In the genomic region with DNA sequence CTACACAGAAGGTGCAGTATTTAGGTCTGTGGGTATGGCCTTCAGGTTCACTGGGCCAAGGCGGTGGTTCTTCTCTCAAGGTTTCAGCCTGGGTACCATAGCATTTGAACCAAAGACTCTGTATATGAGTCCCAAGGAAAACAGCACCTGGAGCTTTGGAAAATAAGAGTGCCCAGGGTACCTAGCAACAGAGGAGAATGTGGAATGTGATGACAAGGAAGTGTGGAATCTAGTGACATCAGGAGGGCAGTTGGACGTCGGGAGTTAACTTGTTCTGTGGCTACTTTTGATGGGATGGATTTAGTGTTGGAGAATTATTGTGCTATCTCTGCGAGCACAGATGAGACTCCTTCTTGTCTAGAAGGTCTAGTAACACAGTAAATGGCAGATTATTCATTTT, we compare ENCODE assay signal across 20 cellular contexts.
DNase-seq lines count a peak whose midpoint lies in the region; ATAC-seq and TF ChIP-seq lines count a peak whose summit lies in the region.
"Had no signal": no experiment of that assay in that cellular context is flagged by ENCODE, and none has a peak within 500 bp of the region (broad histone marks: within the 10 kb centered on the region; RNA-seq: fewer than 3 reads in every experiment).

No MANE protein-coding gene starts in this region.

- H3K27me3 ChIP-seq in neuronal stem cell (ENCODE audit: control insufficient read depth in 3 of 3, insufficient read depth in 3 of 3, low read depth in 1 of 3, low read length in 3 of 3): no peaks in the 10 kb centered on the region
- H3K27me3 ChIP-seq: BLaER1 had no signal

- H3K18ac ChIP-seq in neuronal stem cell (ENCODE audit: low read length): no peak overlapping the region

- no peak overlapping the region for H2BK5ac ChIP-seq in neuronal stem cell (ENCODE audit: low read length)

- no peaks in the 10 kb centered on the region for H3K9me3 ChIP-seq in neuronal stem cell (replicated peaks in 1 of 2; ENCODE audit: control insufficient read depth in 2 of 2, insufficient read depth in 1 of 2, low read depth in 1 of 2, low read length in 2 of 2)
- H3K9me3 ChIP-seq: BLaER1, HAP-1 had no signal

- peak overlapping the region; percentile 20 for H2AFZ ChIP-seq in neuronal stem cell (ENCODE audit: low read length)

- DNase-seq in HT1080 (ENCODE audit: low read depth): peak; percentile 51
- DNase-seq in WTC11 (ENCODE audit: low spot score): no peak
- peak; percentile 43 for DNase-seq in glomerular visceral epithelial cell (ENCODE audit: extremely low spot score)
- peak; percentile 1 for DNase-seq in neuronal stem cell (ENCODE audit: low spot score)
- no peak for DNase-seq in left ventricle myocardium superior
- DNase-seq in activated naive CD4-positive, alpha-beta T cell treated with anti-CD3 and anti-CD28 coated beads for 36 hours: no peak
- DNase-seq: activated CD8-positive, alpha-beta T cell treated with anti-CD3 and anti-CD28 coated beads for 36 hours; activated naive CD8-positive, alpha-beta T cell treated with anti-CD3 and anti-CD28 coated beads, Interleukin-2, amount 10 ng/mL, durations not matched to agents 7 days and 5 days; caudate nucleus; Karpas-422; NCI-H1436; T-cell; WERI-Rb-1 had no signal

- H2BK120ac ChIP-seq in neuronal stem cell (ENCODE audit: low read depth, low read length): no peak overlapping the region

- no peak overlapping the region for H3K23ac ChIP-seq in neuronal stem cell (ENCODE audit: low read depth, low read length, poor library complexity)

- no peak overlapping the region for H3K9ac ChIP-seq in neuronal stem cell (ENCODE audit: low read depth, low read length, poor library complexity)
- H3K9ac ChIP-seq: BLaER1 had no signal

- intact Hi-C loops in left ventricle myocardium superior (cut with micrococcal nuclease): no loop called here
- intact Hi-C loops in activated naive CD4-positive, alpha-beta T cell treated with anti-CD3 and anti-CD28 coated beads for 36 hours (cut with micrococcal nuclease): no loop called here

- TF ChIP-seq CTCF in WTC11 (IDR thresholded peaks at IDR 0.05): no peak

- no peaks in the 10 kb centered on the region for H3K79me1 ChIP-seq in neuronal stem cell (ENCODE audit: low read depth, low read length)

- no peak overlapping the region for H2AK5ac ChIP-seq in neuronal stem cell (ENCODE audit: low read depth, low read length)

- no peaks in the 10 kb centered on the region for H3K36me3 ChIP-seq in neuronal stem cell (replicated peaks in 1 of 2; ENCODE audit: control insufficient read depth in 2 of 2, insufficient read depth in 2 of 2, low read length in 2 of 2)
- H3K36me3 ChIP-seq: BLaER1, HAP-1, WERI-Rb-1 had no signal

- H3K4me3 ChIP-seq in neuronal stem cell (ENCODE audit: low read length in 2 of 2): no peak overlapping the region
- H3K4me3 ChIP-seq: BLaER1, HAP-1 had no signal

- H3K9me3 Mint-ChIP-seq in WTC11: no peaks in the 10 kb centered on the region
- peaks cover 6% of the 10 kb centered on the region for H3K9me3 Mint-ChIP-seq in activated naive CD4-positive, alpha-beta T cell treated with anti-CD3 and anti-CD28 coated beads for 36 hours

- no peaks in the 10 kb centered on the region for H3K36me3 Mint-ChIP-seq in WTC11
- no peaks in the 10 kb centered on the region for H3K36me3 Mint-ChIP-seq in activated naive CD4-positive, alpha-beta T cell treated with anti-CD3 and anti-CD28 coated beads for 36 hours (ENCODE audit: low read depth)
- H3K36me3 Mint-ChIP-seq: activated naive CD8-positive, alpha-beta T cell treated with anti-CD3 and anti-CD28 coated beads, Interleukin-2, amount 10 ng/mL, durations not matched to agents 7 days and 5 days; T-cell had no signal

- H3K4me2 ChIP-seq in neuronal stem cell (ENCODE audit: insufficient read depth, low read length, poor library complexity, severe bottlenecking): no peak overlapping the region
- H3K4me2 ChIP-seq: BLaER1 had no signal

- H3K4me3 Mint-ChIP-seq in WTC11: no peak overlapping the region
- H3K4me3 Mint-ChIP-seq in activated naive CD4-positive, alpha-beta T cell treated with anti-CD3 and anti-CD28 coated beads for 36 hours: no peak overlapping the region
- H3K4me3 Mint-ChIP-seq: activated CD8-positive, alpha-beta T cell treated with anti-CD3 and anti-CD28 coated beads for 36 hours; activated naive CD8-positive, alpha-beta T cell treated with anti-CD3 and anti-CD28 coated beads, Interleukin-2, amount 10 ng/mL, durations not matched to agents 7 days and 5 days; natural killer cell treated with Interleukin-12 subunit alpha and Interleukin-12 subunit beta and Interleukin-15 and Interleukin-18, amount 100 ng/mL, for 72 hours; T-cell had no signal

- CTCF ChIA-PET in WTC11 (lab: Charles Lee): no interaction called here
- CTCF ChIA-PET in activated naive CD4-positive, alpha-beta T cell treated with anti-CD3 and anti-CD28 coated beads for 36 hours (lab: Charles Lee): no interaction called here

- H2BK12ac ChIP-seq in neuronal stem cell (ENCODE audit: low read length): no peak overlapping the region

- no peaks in the 10 kb centered on the region for H3K27me3 Mint-ChIP-seq in WTC11 (ENCODE audit: low read depth)
- no peaks in the 10 kb centered on the region for H3K27me3 Mint-ChIP-seq in activated naive CD4-positive, alpha-beta T cell treated with anti-CD3 and anti-CD28 coated beads for 36 hours (ENCODE audit: low read depth)
- H3K27me3 Mint-ChIP-seq: activated CD8-positive, alpha-beta T cell treated with anti-CD3 and anti-CD28 coated beads for 36 hours; activated naive CD8-positive, alpha-beta T cell treated with anti-CD3 and anti-CD28 coated beads, Interleukin-2, amount 10 ng/mL, durations not matched to agents 7 days and 5 days; natural killer cell treated with Interleukin-12 subunit alpha and Interleukin-12 subunit beta and Interleukin-15 and Interleukin-18, amount 100 ng/mL, for 72 hours; progenitor cell of endocrine pancreas; T-cell had no signal

- no peak overlapping the region for H3K27ac Mint-ChIP-seq in WTC11
- no peak overlapping the region for H3K27ac Mint-ChIP-seq in activated naive CD4-positive, alpha-beta T cell treated with anti-CD3 and anti-CD28 coated beads for 36 hours
- H3K27ac Mint-ChIP-seq: activated CD8-positive, alpha-beta T cell treated with anti-CD3 and anti-CD28 coated beads for 36 hours; activated naive CD8-positive, alpha-beta T cell treated with anti-CD3 and anti-CD28 coated beads, Interleukin-2, amount 10 ng/mL, durations not matched to agents 7 days and 5 days; natural killer cell treated with Interleukin-12 subunit alpha and Interleukin-12 subunit beta and Interleukin-15 and Interleukin-18, amount 100 ng/mL, for 72 hours; progenitor cell of endocrine pancreas; T-cell had no signal

- H3K4ac ChIP-seq in neuronal stem cell (ENCODE audit: low read length): no peak overlapping the region

- no peak overlapping the region for H4K91ac ChIP-seq in neuronal stem cell (ENCODE audit: low read depth, low read length, poor library complexity)

- ATAC-seq in WTC11: peak; percentile 75
- ATAC-seq in GM19351 (IDR thresholded peaks at IDR 0.05; ENCODE audit: unreplicated experiment): no peak
- ATAC-seq in HG02938 (IDR thresholded peaks at IDR 0.05; ENCODE audit: unreplicated experiment): no peak
- no peak for ATAC-seq in left ventricle myocardium superior
- ATAC-seq: activated CD8-positive, alpha-beta T cell treated with anti-CD3 and anti-CD28 coated beads for 36 hours; natural killer cell treated with Interleukin-12 subunit alpha and Interleukin-12 subunit beta and Interleukin-15 and Interleukin-18, amount 100 ng/mL, for 72 hours; T-cell had no signal

- H3K27ac ChIP-seq in neuronal stem cell (replicated peaks; ENCODE audit: low read length): no peak overlapping the region
- H3K27ac ChIP-seq: BLaER1, RWPE1, WERI-Rb-1 had no signal

- no peak overlapping the region for H3K14ac ChIP-seq in neuronal stem cell (ENCODE audit: low read length)

- H2BK15ac ChIP-seq in neuronal stem cell (ENCODE audit: low read length): no peak overlapping the region

- POLR2A ChIA-PET in WTC11 (lab: Charles Lee): no interaction called here

- H4K8ac ChIP-seq in neuronal stem cell (ENCODE audit: low read depth, low read length): no peak overlapping the region

- WGBS in neuronal stem cell (ENCODE audit: extremely low coverage in 2 of 2, insufficient read length in 2 of 2, insufficient replicate concordance in 1 of 2), 2 donors: no CpG with 5 or more reads among the region's 4 CpGs

- H3K4me1 Mint-ChIP-seq in WTC11: no peaks in the 10 kb centered on the region
- H3K4me1 Mint-ChIP-seq in activated naive CD4-positive, alpha-beta T cell treated with anti-CD3 and anti-CD28 coated beads for 36 hours (ENCODE audit: low read depth): no peaks in the 10 kb centered on the region
- H3K4me1 Mint-ChIP-seq: activated naive CD8-positive, alpha-beta T cell treated with anti-CD3 and anti-CD28 coated beads, Interleukin-2, amount 10 ng/mL, durations not matched to agents 7 days and 5 days; T-cell had no signal

- peaks cover 1 to 2% of the 10 kb centered on the region in 2 donors for H3K4me1 ChIP-seq in neuronal stem cell (ENCODE audit: control insufficient read depth in 2 of 2, insufficient read depth in 1 of 2, low read depth in 1 of 2, low read length in 2 of 2)
- H3K4me1 ChIP-seq: BLaER1, HAP-1 had no signal

TF ChIP-seq in WTC11, 78 proteins besides CTCF, POLR2A, EP300 and RAD21 (continues in another document):
- TF ChIP-seq ZNF423 (CRISPR knock-in tag; IDR thresholded peaks at IDR 0.05) (no peak), PRRX2 (CRISPR knock-in tag; IDR thresholded peaks at IDR 0.05) (no peak)
- TF ChIP-seq, protein P1, sequence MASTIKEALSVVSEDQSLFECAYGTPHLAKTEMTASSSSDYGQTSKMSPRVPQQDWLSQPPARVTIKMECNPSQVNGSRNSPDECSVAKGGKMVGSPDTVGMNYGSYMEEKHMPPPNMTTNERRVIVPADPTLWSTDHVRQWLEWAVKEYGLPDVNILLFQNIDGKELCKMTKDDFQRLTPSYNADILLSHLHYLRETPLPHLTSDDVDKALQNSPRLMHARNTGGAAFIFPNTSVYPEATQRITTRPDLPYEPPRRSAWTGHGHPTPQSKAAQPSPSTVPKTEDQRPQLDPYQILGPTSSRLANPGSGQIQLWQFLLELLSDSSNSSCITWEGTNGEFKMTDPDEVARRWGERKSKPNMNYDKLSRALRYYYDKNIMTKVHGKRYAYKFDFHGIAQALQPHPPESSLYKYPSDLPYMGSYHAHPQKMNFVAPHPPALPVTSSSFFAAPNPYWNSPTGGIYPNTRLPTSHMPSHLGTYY (CRISPR knock-in tag; IDR thresholded peaks at IDR 0.05): no peak
- TF ChIP-seq, protein P2, sequence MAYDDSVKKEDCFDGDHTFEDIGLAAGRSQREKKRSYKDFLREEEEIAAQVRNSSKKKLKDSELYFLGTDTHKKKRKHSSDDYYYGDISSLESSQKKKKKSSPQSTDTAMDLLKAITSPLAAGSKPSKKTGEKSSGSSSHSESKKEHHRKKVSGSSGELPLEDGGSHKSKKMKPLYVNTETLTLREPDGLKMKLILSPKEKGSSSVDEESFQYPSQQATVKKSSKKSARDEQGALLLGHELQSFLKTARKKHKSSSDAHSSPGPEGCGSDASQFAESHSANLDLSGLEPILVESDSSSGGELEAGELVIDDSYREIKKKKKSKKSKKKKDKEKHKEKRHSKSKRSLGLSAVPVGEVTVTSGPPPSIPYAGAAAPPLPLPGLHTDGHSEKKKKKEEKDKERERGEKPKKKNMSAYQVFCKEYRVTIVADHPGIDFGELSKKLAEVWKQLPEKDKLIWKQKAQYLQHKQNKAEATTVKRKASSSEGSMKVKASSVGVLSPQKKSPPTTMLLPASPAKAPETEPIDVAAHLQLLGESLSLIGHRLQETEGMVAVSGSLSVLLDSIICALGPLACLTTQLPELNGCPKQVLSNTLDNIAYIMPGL (CRISPR knock-in tag; IDR thresholded peaks at IDR 0.05): no peak

Comparison
In these comparisons a context has a peak if more than half of its experiments do, and no peak if none do; other contexts are left out.
1. DNase-seq: peak in HT1080 (single experiment), glomerular visceral epithelial cell (single experiment) and neuronal stem cell (single experiment); none in WTC11 (single experiment), left ventricle myocardium superior (single experiment) and activated naive CD4-positive, alpha-beta T cell treated with anti-CD3 and anti-CD28 coated beads for 36 hours (single experiment).